ENCODE assay signal across 8 cellular contexts in the genomic region with DNA sequence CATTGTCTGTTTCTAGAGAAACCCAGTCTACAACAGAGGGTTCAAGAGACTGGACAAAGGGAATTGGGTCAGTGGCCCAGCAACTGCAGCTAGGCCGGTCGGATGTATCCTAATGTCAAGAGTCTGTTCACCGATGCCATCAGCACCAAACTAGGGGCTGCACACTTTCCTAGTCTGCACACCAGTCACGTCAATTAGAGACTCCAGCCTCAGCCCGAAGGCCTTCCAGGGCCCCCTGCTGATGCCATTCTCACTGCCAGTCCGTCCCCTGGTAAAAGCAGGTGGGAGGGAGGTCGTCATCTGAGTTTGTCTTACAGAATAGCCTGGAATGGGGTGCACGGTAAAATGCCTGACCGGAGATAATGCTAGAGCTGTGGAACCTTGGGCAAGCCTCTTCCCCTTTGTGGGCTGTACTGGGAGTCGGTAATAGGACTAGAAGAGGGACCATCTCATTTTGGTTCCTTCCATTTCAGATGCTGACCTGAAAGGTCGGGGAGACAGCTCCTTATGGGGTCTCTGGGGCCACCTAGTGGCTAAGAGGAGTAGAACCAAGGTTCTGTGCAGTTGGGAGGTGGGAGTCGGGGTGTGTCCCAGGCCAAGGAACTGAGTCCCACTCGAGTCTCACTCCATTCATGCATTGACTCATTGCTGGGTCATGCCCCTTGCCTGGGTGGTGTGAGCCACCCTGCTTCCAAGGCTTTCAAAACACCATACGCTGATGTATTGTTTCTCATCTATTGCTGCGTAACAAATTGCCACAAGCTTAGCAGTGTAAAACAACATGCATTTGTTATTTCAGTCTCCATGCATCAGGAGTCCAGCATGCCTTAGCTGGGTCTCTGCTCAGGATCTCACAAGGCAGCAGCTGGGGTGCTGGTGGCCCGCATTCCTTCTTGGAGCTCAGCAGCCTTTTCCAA. TPM values are rescaled to one million over a fixed set of nuclear protein-coding genes. Genes with fewer than 3 reads are reported as not detected.
DNase-seq lines count a peak whose midpoint lies in the region; ATAC-seq and TF ChIP-seq lines count a peak whose summit lies in the region.

No MANE protein-coding gene starts in this region.

- in situ Hi-C loops in Caki2 (cut with HindIII; ENCODE audit: low pct_unique_long_range_greater_than_20kb, low sequenced_read_pairs) = no loop called here

- no peak overlapping the region for H3K4me3 Mint-ChIP-seq in stimulated activated memory B cell treated with anti-CD40 and anti-IgM and Interleukin-4, amounts not matched to agents 10 μg/mL and 1 μg/mL and 100 μg/mL, for 72 hours

- no peaks in the 10 kb centered on the region for H3K36me3 ChIP-seq in liver (ENCODE audit: control insufficient read depth in 4 of 4, insufficient read depth in 3 of 4, low read depth in 1 of 4, low read length in 3 of 4)

- no peak overlapping the region for H3K4me3 ChIP-seq in liver (ENCODE audit: low read depth in 1 of 3, low read length in 3 of 3)

- no peaks in the 10 kb centered on the region for H3K27me3 ChIP-seq in liver (ENCODE audit: control insufficient read depth in 4 of 4, insufficient read depth in 4 of 4, low read length in 3 of 4)

- DNase-seq in Caki2 (ENCODE audit: low read depth) (peak; percentile 70), HEK293T (ENCODE audit: extremely low spot score) (peak; percentile 68), NCI-H345 treated with DMSO at 0.1 percent for 48 hours (lab: John Stamatoyannopoulos, UW; ENCODE audit: unreplicated experiment) (peak; percentile 55)
- DNase-seq in activated CD4-positive, CD25-positive, alpha-beta regulatory T cell treated with anti-CD3 and anti-CD28 coated beads, Interleukin-2, amount 50 U/mL, for 16 hours (ENCODE audit: low read depth, low spot score) = peak; percentile 30

- TF ChIP-seq RAD21 in liver (IDR thresholded peaks at IDR 0.05) = peak; percentile 86 to 89

- no peaks in the 10 kb centered on the region for H3K9me3 ChIP-seq in liver (ENCODE audit: control insufficient read depth in 4 of 4, low read length in 3 of 4)

- TF ChIP-seq CTCF in liver (IDR thresholded peaks at IDR 0.05; ENCODE audit: low read depth, low read length, missing input control) = peak; percentile 71

- no peak overlapping the region for H3K9ac ChIP-seq in liver (ENCODE audit: low read depth in 1 of 2, low read length in 2 of 2)

- CTCF ChIA-PET in HEK293T (lab: Yijun Ruan, JAX) = interaction anchor here (0.5 to 2.8 kb wide), 12 partner anchors 12 to 146 kb away, joined by 3 to 24 read pairs (median 4); partner anchors contain the start of gene NRSN2

- H3K36me3 Mint-ChIP-seq in stimulated activated memory B cell treated with anti-CD40 and anti-IgM and Interleukin-4, amounts not matched to agents 10 μg/mL and 1 μg/mL and 100 μg/mL, for 72 hours = peaks cover 5% of the 10 kb centered on the region

- peak overlapping the region; percentile 49 for H3K27ac ChIP-seq in cingulate gyrus (ENCODE audit: low read depth, low read length)
- no peak overlapping the region for H3K27ac ChIP-seq in liver (ENCODE audit: low read depth in 1 of 2, low read length in 2 of 2)

- peak overlapping the region; percentile 7 for H3K27ac Mint-ChIP-seq in stimulated activated memory B cell treated with anti-CD40 and anti-IgM and Interleukin-4, amounts not matched to agents 10 μg/mL and 1 μg/mL and 100 μg/mL, for 72 hours

- ATAC-seq in stimulated activated memory B cell treated with anti-CD40 and anti-IgM and Interleukin-4, amounts not matched to agents 10 μg/mL and 1 μg/mL and 100 μg/mL, for 72 hours = peak; percentile 63
- no peak for ATAC-seq in HG02798 (IDR thresholded peaks at IDR 0.05; ENCODE audit: poor library complexity, unreplicated experiment)

- no peaks in the 10 kb centered on the region for H3K9me3 Mint-ChIP-seq in stimulated activated memory B cell treated with anti-CD40 and anti-IgM and Interleukin-4, amounts not matched to agents 10 μg/mL and 1 μg/mL and 100 μg/mL, for 72 hours

- H3K4me1 ChIP-seq in liver (ENCODE audit: control insufficient read depth in 4 of 4, insufficient read depth in 4 of 4, low read length in 3 of 4) = peaks cover 5 to 20% (median 8%) of the 10 kb centered on the region in 4 donors

- POLR2A ChIA-PET in HEK293T (lab: Yijun Ruan, JAX) = interaction anchor here (0.9 to 4.1 kb wide), 7 partner anchors 7 to 73 kb away, joined by 3 to 29 read pairs (median 5); partner anchors contain the start of genes DEFB132, NRSN2 and ZCCHC3

- WGBS in liver = 69% methylated on average over 16 of the region's 16 CpGs

- peaks cover 36% of the 10 kb centered on the region for H3K4me1 Mint-ChIP-seq in stimulated activated memory B cell treated with anti-CD40 and anti-IgM and Interleukin-4, amounts not matched to agents 10 μg/mL and 1 μg/mL and 100 μg/mL, for 72 hours

- H3K27me3 Mint-ChIP-seq in stimulated activated memory B cell treated with anti-CD40 and anti-IgM and Interleukin-4, amounts not matched to agents 10 μg/mL and 1 μg/mL and 100 μg/mL, for 72 hours = no peaks in the 10 kb centered on the region

TF ChIP-seq in HEK293T, 16 proteins besides CTCF, POLR2A, EP300 and RAD21:
- TF ChIP-seq ELF4 (IDR thresholded peaks at IDR 0.05) = 0 out of 2 replicates have a peak, but pooled peaks have one; percentile 13
- no peak for TF ChIP-seq FOXK2 (IDR thresholded peaks at IDR 0.05)

TF ChIP-seq in liver, 16 proteins besides CTCF, POLR2A, EP300 and RAD21:
- TF ChIP-seq, protein P1, sequence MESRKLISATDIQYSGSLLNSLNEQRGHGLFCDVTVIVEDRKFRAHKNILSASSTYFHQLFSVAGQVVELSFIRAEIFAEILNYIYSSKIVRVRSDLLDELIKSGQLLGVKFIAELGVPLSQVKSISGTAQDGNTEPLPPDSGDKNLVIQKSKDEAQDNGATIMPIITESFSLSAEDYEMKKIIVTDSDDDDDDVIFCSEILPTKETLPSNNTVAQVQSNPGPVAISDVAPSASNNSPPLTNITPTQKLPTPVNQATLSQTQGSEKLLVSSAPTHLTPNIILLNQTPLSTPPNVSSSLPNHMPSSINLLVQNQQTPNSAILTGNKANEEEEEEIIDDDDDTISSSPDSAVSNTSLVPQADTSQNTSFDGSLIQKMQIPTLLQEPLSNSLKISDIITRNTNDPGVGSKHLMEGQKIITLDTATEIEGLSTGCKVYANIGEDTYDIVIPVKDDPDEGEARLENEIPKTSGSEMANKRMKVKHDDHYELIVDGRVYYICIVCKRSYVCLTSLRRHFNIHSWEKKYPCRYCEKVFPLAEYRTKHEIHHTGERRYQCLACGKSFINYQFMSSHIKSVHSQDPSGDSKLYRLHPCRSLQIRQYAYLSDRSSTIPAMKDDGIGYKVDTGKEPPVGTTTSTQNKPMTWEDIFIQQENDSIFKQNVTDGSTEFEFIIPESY (IDR thresholded peaks at IDR 0.05) = no peak
- TF ChIP-seq, protein P2, sequence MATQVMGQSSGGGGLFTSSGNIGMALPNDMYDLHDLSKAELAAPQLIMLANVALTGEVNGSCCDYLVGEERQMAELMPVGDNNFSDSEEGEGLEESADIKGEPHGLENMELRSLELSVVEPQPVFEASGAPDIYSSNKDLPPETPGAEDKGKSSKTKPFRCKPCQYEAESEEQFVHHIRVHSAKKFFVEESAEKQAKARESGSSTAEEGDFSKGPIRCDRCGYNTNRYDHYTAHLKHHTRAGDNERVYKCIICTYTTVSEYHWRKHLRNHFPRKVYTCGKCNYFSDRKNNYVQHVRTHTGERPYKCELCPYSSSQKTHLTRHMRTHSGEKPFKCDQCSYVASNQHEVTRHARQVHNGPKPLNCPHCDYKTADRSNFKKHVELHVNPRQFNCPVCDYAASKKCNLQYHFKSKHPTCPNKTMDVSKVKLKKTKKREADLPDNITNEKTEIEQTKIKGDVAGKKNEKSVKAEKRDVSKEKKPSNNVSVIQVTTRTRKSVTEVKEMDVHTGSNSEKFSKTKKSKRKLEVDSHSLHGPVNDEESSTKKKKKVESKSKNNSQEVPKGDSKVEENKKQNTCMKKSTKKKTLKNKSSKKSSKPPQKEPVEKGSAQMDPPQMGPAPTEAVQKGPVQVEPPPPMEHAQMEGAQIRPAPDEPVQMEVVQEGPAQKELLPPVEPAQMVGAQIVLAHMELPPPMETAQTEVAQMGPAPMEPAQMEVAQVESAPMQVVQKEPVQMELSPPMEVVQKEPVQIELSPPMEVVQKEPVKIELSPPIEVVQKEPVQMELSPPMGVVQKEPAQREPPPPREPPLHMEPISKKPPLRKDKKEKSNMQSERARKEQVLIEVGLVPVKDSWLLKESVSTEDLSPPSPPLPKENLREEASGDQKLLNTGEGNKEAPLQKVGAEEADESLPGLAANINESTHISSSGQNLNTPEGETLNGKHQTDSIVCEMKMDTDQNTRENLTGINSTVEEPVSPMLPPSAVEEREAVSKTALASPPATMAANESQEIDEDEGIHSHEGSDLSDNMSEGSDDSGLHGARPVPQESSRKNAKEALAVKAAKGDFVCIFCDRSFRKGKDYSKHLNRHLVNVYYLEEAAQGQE (IDR thresholded peaks at IDR 0.05) = no peak
- TF ChIP-seq TAF1 (conservative IDR thresholded peaks at IDR 0.05) = no peak
- TF ChIP-seq NR2F2 (IDR thresholded peaks at IDR 0.05) = peak; percentile 88
- TF ChIP-seq HNF4A (conservative IDR thresholded peaks at IDR 0.05) = no peak
- TF ChIP-seq ATF3 (IDR thresholded peaks at IDR 0.05) = no peak
- no peak for TF ChIP-seq FOXA1 (IDR thresholded peaks at IDR 0.05)
- TF ChIP-seq FOXA2 (IDR thresholded peaks at IDR 0.05) = no peak
TF ChIP-seq in liver: peak in this region for 1.

RNA-seq across cellular contexts. Expression of gene SOX12, which starts 5.1 kb away (rescaled TPM):
- total RNA-seq in Caki2 (2014; rRNA removed; shearing (Covaris generic); ENCODE audit: low replicate concordance) = 4.2 and 9.4 TPM in 2 replicates
- total RNA-seq in liver = 1 to 10 TPM in 1 of 2 donors, under 1 TPM in 1; 0.67 to 4.2 TPM
- polyA plus RNA-seq in liver = 1 to 10 TPM; 1.3 to 2.0 TPM

RNA-seq across cellular contexts. Expression of gene NRSN2, which starts 16.4 kb away (rescaled TPM):
- total RNA-seq in Caki2 (2014; rRNA removed; shearing (Covaris generic); ENCODE audit: low replicate concordance) = 0.74 and 5.3 TPM in 2 replicates
- total RNA-seq in liver = 10 to 100 TPM in 1 of 2 donors, 1 to 10 TPM in 1; 1.9 to 12.0 TPM
- polyA plus RNA-seq in liver = 1 to 10 TPM; 3.5 to 6.0 TPM

RNA-seq across cellular contexts. Expression of gene ZCCHC3, which starts 33.1 kb away (rescaled TPM):
- 27.1 and 33.4 TPM in 2 replicates for total RNA-seq in Caki2 (2014; rRNA removed; shearing (Covaris generic); ENCODE audit: low replicate concordance)
- 10 to 100 TPM in 1 of 2 donors, 1 to 10 TPM in 1; 6.2 to 22.1 TPM for total RNA-seq in liver
- polyA plus RNA-seq in liver = 1 to 10 TPM; 2.4 to 5.0 TPM

RNA-seq across cellular contexts. Expression of gene C20orf96, which starts 39.9 kb away (rescaled TPM):
- total RNA-seq in Caki2 (2014; rRNA removed; shearing (Covaris generic); ENCODE audit: low replicate concordance) = 2.8 and 3.3 TPM in 2 replicates
- total RNA-seq in liver = 1 to 10 TPM; 1.2 to 2.2 TPM
- 1 to 10 TPM in 1 of 2 donors, under 1 TPM in 1; 0.70 to 2.6 TPM for polyA plus RNA-seq in liver

RNA-seq across cellular contexts. Expression of gene TRIB3, which starts 50.1 kb away (rescaled TPM):
- total RNA-seq in Caki2 (2014; rRNA removed; shearing (Covaris generic); ENCODE audit: low replicate concordance) = 170 and 190 TPM in 2 replicates
- total RNA-seq in liver = 10 to 100 TPM in 1 of 2 donors, 1 to 10 TPM in 1; 4.8 to 36.3 TPM
- polyA plus RNA-seq in liver = 10 to 100 TPM; 41.2 to 63.1 TPM
